In the genomic region with DNA sequence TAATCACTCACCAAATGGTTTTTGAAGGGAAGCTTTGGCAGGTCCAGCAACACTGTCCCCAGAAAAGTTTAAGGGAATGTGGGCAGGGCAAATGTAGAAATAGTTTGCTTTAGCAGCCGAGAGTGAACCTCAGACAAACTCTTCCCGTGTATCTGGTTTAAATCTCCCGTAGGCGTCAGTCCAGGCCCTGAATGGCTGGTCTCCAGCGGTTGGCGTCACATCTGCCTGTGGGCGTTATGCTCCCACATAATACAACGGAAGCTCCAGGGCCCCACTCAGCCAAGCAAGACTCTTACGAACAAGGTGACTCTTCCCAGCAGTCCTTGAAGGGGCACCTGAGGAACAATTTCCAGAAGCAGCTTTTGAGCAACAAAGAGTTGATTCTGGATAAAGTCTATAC, we compare ENCODE assay signal across 2 cellular contexts.
A peak's percentile ranks its signal among the peaks of the same experiment; 100 is the strongest.
TF ChIP-seq lines count a peak whose summit lies in the region.

No MANE protein-coding gene starts in this region.

TF ChIP-seq in HEK293, 187 proteins besides CTCF, POLR2A, EP300 and RAD21:
- TF ChIP-seq EGR2 (tag by site-specific recombination; IDR thresholded peaks at IDR 0.05; ENCODE audit: low read depth) (peak; percentile 47; the same call in 1 of the 2 replicates), ZNF629 (tag by site-specific recombination; IDR thresholded peaks at IDR 0.05) (no peak), ZFHX2 (tag by site-specific recombination; conservative IDR thresholded peaks at IDR 0.05) (peak; percentile 81)
TF ChIP-seq in HEK293: peak in this region for 2.

TF ChIP-seq in K562, 482 proteins besides CTCF, POLR2A, EP300 and RAD21 (continues in another document):
- TF ChIP-seq HIVEP1 (CRISPR knock-in tag; IDR thresholded peaks at IDR 0.05) (no peak), NR1H2 (CRISPR knock-in tag; IDR thresholded peaks at IDR 0.05) (no peak), MAFG (tag; conservative IDR thresholded peaks at IDR 0.05) (no peak), EP400 (IDR thresholded peaks at IDR 0.05) (no peak), RB1 (IDR thresholded peaks at IDR 0.05; ENCODE audit: low read depth) (no peak), CREB1 (IDR thresholded peaks at IDR 0.05) (peak; percentile 43; the same call in 1 of the 2 replicates), CREB1 (CRISPR knock-in tag; IDR thresholded peaks at IDR 0.05) (no peak), PCBP2 (IDR thresholded peaks at IDR 0.05; ENCODE audit: low read depth, low read length, poor library complexity, severe bottlenecking) (no peak), ATF1 (CRISPR knock-in tag; IDR thresholded peaks at IDR 0.05) (no peak), ATF1 (tag; IDR thresholded peaks at IDR 0.05) (peak; percentile 54; the same call in 1 of the 2 replicates), ZNF668 (CRISPR knock-in tag; IDR thresholded peaks at IDR 0.05) (no peak), HMGN3 (IDR thresholded peaks at IDR 0.05; ENCODE audit: borderline replicate concordance, extremely low read depth, insufficient read length, low read depth, low read length) (no peak), CHD2 (IDR thresholded peaks at IDR 0.05; ENCODE audit: low read depth, low read length) (no peak), CREM (IDR thresholded peaks at IDR 0.05; ENCODE audit: low read depth) (peak; percentile 83), CBX5 (IDR thresholded peaks at IDR 0.05; ENCODE audit: borderline replicate concordance, low read depth) (no peak), STAG1 (CRISPR knock-in tag; IDR thresholded peaks at IDR 0.05; ENCODE audit: borderline replicate concordance) (no peak), POLR3A (IDR thresholded peaks at IDR 0.05; ENCODE audit: borderline replicate concordance, extremely low read depth, insufficient read depth, insufficient read length) (no peak), SMAD3 (CRISPR knock-in tag; conservative IDR thresholded peaks at IDR 0.05) (no peak), ZNF436 (CRISPR knock-in tag; IDR thresholded peaks at IDR 0.05) (no peak), POLR2AphosphoS5 (IDR thresholded peaks at IDR 0.05; ENCODE audit: control insufficient read depth, insufficient read depth, low read depth, low read length) (peak; percentile 62; the same call in 1 of the 2 replicates), KLF16 (IDR thresholded peaks at IDR 0.05) (no peak), ZNF77 (CRISPR knock-in tag; IDR thresholded peaks at IDR 0.05) (no peak), EGR1 (conservative IDR thresholded peaks at IDR 0.05) (peak; percentile 93), ZSCAN29 (IDR thresholded peaks at IDR 0.05) (no peak), GATAD2A (IDR thresholded peaks at IDR 0.05) (no peak), CEBPG (CRISPR knock-in tag; IDR thresholded peaks at IDR 0.05) (no peak), CEBPG (tag; conservative IDR thresholded peaks at IDR 0.05 in 1 of 2, IDR thresholded peaks at IDR 0.05 in 1 of 2) (no peak)
- TF ChIP-seq, protein P1, sequence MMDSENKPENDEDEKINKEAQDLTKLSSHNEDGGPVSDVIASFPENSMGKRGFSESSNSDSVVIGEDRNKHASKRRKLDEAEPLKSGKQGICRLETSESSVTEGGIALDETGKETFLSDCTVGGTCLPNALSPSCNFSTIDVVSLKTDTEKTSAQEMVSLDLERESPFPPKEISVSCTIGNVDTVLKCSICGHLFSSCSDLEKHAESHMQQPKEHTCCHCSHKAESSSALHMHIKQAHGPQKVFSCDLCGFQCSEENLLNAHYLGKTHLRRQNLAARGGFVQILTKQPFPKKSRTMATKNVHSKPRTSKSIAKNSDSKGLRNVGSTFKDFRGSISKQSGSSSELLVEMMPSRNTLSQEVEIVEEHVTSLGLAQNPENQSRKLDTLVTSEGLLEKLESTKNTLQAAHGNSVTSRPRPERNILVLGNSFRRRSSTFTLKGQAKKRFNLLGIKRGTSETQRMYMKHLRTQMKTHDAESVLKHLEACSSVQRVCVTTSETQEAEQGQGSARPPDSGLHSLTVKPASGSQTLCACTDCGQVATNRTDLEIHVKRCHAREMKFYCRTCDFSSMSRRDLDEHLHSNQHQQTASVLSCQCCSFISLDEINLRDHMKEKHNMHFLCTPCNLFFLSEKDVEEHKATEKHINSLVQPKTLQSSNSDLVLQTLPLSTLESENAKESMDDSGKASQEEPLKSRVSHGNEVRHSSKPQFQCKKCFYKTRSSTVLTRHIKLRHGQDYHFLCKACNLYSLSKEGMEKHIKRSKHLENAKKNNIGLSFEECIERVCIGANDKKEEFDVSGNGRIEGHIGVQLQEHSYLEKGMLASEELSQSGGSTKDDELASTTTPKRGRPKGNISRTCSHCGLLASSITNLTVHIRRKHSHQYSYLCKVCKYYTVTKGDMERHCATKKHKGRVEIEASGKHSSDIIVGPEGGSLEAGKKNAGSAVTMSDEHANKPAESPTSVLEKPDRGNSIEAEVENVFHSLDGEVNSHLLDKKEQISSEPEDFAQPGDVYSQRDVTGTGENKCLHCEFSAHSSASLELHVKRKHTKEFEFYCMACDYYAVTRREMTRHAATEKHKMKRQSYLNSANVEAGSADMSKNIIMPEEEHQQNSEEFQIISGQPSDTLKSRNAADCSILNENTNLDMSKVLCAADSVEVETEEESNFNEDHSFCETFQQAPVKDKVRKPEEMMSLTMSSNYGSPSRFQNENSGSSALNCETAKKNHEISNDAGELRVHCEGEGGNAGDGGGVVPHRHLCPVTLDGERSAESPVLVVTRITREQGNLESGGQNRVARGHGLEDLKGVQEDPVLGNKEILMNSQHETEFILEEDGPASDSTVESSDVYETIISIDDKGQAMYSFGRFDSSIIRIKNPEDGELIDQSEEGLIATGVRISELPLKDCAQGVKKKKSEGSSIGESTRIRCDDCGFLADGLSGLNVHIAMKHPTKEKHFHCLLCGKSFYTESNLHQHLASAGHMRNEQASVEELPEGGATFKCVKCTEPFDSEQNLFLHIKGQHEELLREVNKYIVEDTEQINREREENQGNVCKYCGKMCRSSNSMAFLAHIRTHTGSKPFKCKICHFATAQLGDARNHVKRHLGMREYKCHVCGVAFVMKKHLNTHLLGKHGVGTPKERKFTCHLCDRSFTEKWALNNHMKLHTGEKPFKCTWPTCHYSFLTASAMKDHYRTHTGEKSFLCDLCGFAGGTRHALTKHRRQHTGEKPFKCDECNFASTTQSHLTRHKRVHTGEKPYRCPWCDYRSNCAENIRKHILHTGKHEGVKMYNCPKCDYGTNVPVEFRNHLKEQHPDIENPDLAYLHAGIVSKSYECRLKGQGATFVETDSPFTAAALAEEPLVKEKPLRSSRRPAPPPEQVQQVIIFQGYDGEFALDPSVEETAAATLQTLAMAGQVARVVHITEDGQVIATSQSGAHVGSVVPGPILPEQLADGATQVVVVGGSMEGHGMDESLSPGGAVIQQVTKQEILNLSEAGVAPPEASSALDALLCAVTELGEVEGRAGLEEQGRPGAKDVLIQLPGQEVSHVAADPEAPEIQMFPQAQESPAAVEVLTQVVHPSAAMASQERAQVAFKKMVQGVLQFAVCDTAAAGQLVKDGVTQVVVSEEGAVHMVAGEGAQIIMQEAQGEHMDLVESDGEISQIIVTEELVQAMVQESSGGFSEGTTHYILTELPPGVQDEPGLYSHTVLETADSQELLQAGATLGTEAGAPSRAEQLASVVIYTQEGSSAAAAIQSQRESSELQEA (IDR thresholded peaks at IDR 0.05; ENCODE audit: low read depth) = peak; percentile 54; the same call in 1 of the 2 replicates
- TF ChIP-seq, protein P2, sequence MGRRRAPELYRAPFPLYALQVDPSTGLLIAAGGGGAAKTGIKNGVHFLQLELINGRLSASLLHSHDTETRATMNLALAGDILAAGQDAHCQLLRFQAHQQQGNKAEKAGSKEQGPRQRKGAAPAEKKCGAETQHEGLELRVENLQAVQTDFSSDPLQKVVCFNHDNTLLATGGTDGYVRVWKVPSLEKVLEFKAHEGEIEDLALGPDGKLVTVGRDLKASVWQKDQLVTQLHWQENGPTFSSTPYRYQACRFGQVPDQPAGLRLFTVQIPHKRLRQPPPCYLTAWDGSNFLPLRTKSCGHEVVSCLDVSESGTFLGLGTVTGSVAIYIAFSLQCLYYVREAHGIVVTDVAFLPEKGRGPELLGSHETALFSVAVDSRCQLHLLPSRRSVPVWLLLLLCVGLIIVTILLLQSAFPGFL (CRISPR knock-in tag; IDR thresholded peaks at IDR 0.05) = no peak
- TF ChIP-seq, protein P3, sequence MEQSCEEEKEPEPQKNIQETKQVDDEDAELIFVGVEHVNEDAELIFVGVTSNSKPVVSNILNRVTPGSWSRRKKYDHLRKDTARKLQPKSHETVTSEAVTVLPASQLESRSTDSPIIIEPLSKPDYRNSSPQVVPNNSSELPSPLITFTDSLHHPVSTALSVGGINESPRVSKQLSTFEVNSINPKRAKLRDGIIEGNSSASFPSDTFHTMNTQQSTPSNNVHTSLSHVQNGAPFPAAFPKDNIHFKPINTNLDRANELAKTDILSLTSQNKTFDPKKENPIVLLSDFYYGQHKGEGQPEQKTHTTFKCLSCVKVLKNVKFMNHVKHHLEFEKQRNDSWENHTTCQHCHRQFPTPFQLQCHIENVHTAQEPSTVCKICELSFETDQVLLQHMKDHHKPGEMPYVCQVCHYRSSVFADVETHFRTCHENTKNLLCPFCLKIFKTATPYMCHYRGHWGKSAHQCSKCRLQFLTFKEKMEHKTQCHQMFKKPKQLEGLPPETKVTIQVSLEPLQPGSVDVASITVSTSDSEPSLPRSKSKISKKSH (CRISPR knock-in tag; IDR thresholded peaks at IDR 0.05) = no peak
- TF ChIP-seq, protein P4, sequence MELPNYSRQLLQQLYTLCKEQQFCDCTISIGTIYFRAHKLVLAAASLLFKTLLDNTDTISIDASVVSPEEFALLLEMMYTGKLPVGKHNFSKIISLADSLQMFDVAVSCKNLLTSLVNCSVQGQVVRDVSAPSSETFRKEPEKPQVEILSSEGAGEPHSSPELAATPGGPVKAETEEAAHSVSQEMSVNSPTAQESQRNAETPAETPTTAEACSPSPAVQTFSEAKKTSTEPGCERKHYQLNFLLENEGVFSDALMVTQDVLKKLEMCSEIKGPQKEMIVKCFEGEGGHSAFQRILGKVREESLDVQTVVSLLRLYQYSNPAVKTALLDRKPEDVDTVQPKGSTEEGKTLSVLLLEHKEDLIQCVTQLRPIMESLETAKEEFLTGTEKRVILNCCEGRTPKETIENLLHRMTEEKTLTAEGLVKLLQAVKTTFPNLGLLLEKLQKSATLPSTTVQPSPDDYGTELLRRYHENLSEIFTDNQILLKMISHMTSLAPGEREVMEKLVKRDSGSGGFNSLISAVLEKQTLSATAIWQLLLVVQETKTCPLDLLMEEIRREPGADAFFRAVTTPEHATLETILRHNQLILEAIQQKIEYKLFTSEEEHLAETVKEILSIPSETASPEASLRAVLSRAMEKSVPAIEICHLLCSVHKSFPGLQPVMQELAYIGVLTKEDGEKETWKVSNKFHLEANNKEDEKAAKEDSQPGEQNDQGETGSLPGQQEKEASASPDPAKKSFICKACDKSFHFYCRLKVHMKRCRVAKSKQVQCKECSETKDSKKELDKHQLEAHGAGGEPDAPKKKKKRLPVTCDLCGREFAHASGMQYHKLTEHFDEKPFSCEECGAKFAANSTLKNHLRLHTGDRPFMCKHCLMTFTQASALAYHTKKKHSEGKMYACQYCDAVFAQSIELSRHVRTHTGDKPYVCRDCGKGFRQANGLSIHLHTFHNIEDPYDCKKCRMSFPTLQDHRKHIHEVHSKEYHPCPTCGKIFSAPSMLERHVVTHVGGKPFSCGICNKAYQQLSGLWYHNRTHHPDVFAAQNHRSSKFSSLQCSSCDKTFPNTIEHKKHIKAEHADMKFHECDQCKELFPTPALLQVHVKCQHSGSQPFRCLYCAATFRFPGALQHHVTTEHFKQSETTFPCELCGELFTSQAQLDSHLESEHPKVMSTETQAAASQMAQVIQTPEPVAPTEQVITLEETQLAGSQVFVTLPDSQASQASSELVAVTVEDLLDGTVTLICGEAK (IDR thresholded peaks at IDR 0.05) = no peak
- TF ChIP-seq, protein P4 (CRISPR knock-in tag; IDR thresholded peaks at IDR 0.05) = no peak
- TF ChIP-seq, protein P5, sequence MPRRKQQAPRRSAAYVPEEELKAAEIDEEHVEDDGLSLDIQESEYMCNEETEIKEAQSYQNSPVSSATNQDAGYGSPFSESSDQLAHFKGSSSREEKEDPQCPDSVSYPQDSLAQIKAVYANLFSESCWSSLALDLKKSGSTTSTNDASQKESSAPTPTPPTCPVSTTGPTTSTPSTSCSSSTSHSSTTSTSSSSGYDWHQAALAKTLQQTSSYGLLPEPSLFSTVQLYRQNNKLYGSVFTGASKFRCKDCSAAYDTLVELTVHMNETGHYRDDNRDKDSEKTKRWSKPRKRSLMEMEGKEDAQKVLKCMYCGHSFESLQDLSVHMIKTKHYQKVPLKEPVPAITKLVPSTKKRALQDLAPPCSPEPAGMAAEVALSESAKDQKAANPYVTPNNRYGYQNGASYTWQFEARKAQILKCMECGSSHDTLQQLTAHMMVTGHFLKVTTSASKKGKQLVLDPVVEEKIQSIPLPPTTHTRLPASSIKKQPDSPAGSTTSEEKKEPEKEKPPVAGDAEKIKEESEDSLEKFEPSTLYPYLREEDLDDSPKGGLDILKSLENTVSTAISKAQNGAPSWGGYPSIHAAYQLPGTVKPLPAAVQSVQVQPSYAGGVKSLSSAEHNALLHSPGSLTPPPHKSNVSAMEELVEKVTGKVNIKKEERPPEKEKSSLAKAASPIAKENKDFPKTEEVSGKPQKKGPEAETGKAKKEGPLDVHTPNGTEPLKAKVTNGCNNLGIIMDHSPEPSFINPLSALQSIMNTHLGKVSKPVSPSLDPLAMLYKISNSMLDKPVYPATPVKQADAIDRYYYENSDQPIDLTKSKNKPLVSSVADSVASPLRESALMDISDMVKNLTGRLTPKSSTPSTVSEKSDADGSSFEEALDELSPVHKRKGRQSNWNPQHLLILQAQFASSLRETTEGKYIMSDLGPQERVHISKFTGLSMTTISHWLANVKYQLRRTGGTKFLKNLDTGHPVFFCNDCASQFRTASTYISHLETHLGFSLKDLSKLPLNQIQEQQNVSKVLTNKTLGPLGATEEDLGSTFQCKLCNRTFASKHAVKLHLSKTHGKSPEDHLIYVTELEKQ (CRISPR knock-in tag; IDR thresholded peaks at IDR 0.05) = no peak
